Comparison of ENCODE assay signal across 8 cellular contexts in the genomic region with DNA sequence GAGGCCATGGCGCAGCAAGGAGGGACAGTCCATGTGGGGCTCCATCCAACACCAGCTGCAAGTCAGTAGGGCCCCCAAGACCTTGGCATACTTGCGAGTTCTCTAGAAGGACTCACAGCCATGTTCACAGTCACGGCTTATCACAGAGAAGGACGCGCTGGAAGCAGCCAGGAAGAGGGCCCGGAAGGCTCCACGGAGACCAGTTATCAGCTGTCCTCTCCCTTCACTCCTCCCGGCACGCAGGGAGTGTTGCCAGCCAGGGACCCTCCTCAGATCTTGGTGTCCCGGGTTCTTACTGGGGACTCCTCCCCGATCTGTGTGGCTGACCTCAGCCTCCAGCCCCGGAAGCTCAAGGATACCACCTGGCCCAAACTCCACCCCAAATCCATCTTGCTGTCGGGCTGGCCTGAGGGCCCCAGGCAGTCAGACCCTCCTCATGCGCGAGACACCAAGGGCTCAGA.
DNase-seq lines count a peak whose midpoint lies in the region; ATAC-seq and TF ChIP-seq lines count a peak whose summit lies in the region.
"Had no signal": no experiment of that assay in that cellular context is flagged by ENCODE, and none has a peak within 500 bp of the region (broad histone marks: within the 10 kb centered on the region; RNA-seq: fewer than 3 reads in every experiment).

No MANE protein-coding gene starts in this region.

- no peak overlapping the region for H3K9ac ChIP-seq in colonic mucosa (ENCODE audit: low read depth in 2 of 2, low read length in 2 of 2)
- no peak overlapping the region for H3K9ac ChIP-seq in liver (ENCODE audit: low read depth in 1 of 2, low read length in 2 of 2)

- TF ChIP-seq CTCF in colonic mucosa (IDR thresholded peaks at IDR 0.05) (no peak), liver (IDR thresholded peaks at IDR 0.05; ENCODE audit: low read depth, low read length, missing input control) (no peak), suprapubic skin (IDR thresholded peaks at IDR 0.05) (no peak), GM10266 (IDR thresholded peaks at IDR 0.05; ENCODE audit: control insufficient read depth, insufficient read depth, low read depth, missing control alignments) (no peak)

- no peak for TF ChIP-seq POLR2A in suprapubic skin (IDR thresholded peaks at IDR 0.05)

- WGBS in liver = 62% methylated on average over 15 of the region's 15 CpGs
- WGBS in suprapubic skin = 48% methylated on average over 14 of the region's 15 CpGs

- intact Hi-C loops in colonic mucosa (cut with DNase I) = no loop called here

- no peak overlapping the region for H3K4me3 ChIP-seq in colonic mucosa
- H3K4me3 ChIP-seq in liver (ENCODE audit: low read depth in 1 of 3, low read length in 3 of 3) = peak overlapping the region in 2 of 3 donors; percentile 42 to 47
- H3K4me3 ChIP-seq in suprapubic skin = peak overlapping the region; percentile 39

- H3K9me3 ChIP-seq in colonic mucosa = no peaks in the 10 kb centered on the region
- H3K9me3 ChIP-seq in liver (ENCODE audit: control insufficient read depth in 4 of 4, low read length in 3 of 4) = no peaks in the 10 kb centered on the region
- H3K9me3 ChIP-seq in suprapubic skin = no peaks in the 10 kb centered on the region

- H3K4me1 ChIP-seq in colonic mucosa (no peaks in the 10 kb centered on the region), liver (ENCODE audit: control insufficient read depth in 4 of 4, insufficient read depth in 4 of 4, low read length in 3 of 4) (peaks cover 0 to 8% (median 4%) of the 10 kb centered on the region in 4 donors), suprapubic skin (peaks cover 10% of the 10 kb centered on the region)

- TF ChIP-seq RAD21 in liver (IDR thresholded peaks at IDR 0.05) = no peak

- no peak overlapping the region for H3K27ac ChIP-seq in colonic mucosa
- peak overlapping the region in 1 of 2 donors; percentile 31 for H3K27ac ChIP-seq in liver (ENCODE audit: low read depth in 1 of 2, low read length in 2 of 2)
- peak overlapping the region; percentile 27 for H3K27ac ChIP-seq in suprapubic skin

- H3K36me3 ChIP-seq in colonic mucosa = no peaks in the 10 kb centered on the region
- H3K36me3 ChIP-seq in liver (ENCODE audit: control insufficient read depth in 4 of 4, insufficient read depth in 3 of 4, low read depth in 1 of 4, low read length in 3 of 4) = no peaks in the 10 kb centered on the region
- H3K36me3 ChIP-seq in suprapubic skin = no peaks in the 10 kb centered on the region

- no peak for ATAC-seq in HG03039 (IDR thresholded peaks at IDR 0.05; ENCODE audit: unreplicated experiment)

- H3K27me3 ChIP-seq in colonic mucosa (no peaks in the 10 kb centered on the region), liver (ENCODE audit: control insufficient read depth in 4 of 4, insufficient read depth in 4 of 4, low read length in 3 of 4) (no peaks in the 10 kb centered on the region), suprapubic skin (no peaks in the 10 kb centered on the region)

- TF ChIP-seq EP300 in suprapubic skin (IDR thresholded peaks at IDR 0.05) = no peak

- DNase-seq in Kasumi-1 (lab: John Stamatoyannopoulos, UW) (peak; percentile 25 to 36), colonic mucosa (peak; percentile 26), suprapubic skin (ENCODE audit: low spot score in 2 of 2) (no peak), NCI-H510A treated with DMSO at 0.1 percent for 48 hours (lab: John Stamatoyannopoulos, UW) (no peak), GM10266 (ENCODE audit: extremely low spot score) (no peak)
- DNase-seq: NCI-H1930 had no signal

TF ChIP-seq in liver, 16 proteins besides CTCF, POLR2A, EP300 and RAD21:
- no peak for TF ChIP-seq SP1 (IDR thresholded peaks at IDR 0.05)
- TF ChIP-seq EGR1 (IDR thresholded peaks at IDR 0.05; ENCODE audit: low read depth in 2 of 2) = no peak
- no peak for TF ChIP-seq GABPA (IDR thresholded peaks at IDR 0.05 in 1 of 2, conservative IDR thresholded peaks at IDR 0.05 in 1 of 2)
- TF ChIP-seq, protein P1, sequence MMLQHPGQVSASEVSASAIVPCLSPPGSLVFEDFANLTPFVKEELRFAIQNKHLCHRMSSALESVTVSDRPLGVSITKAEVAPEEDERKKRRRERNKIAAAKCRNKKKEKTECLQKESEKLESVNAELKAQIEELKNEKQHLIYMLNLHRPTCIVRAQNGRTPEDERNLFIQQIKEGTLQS (IDR thresholded peaks at IDR 0.05) = no peak
- TF ChIP-seq, protein P2, sequence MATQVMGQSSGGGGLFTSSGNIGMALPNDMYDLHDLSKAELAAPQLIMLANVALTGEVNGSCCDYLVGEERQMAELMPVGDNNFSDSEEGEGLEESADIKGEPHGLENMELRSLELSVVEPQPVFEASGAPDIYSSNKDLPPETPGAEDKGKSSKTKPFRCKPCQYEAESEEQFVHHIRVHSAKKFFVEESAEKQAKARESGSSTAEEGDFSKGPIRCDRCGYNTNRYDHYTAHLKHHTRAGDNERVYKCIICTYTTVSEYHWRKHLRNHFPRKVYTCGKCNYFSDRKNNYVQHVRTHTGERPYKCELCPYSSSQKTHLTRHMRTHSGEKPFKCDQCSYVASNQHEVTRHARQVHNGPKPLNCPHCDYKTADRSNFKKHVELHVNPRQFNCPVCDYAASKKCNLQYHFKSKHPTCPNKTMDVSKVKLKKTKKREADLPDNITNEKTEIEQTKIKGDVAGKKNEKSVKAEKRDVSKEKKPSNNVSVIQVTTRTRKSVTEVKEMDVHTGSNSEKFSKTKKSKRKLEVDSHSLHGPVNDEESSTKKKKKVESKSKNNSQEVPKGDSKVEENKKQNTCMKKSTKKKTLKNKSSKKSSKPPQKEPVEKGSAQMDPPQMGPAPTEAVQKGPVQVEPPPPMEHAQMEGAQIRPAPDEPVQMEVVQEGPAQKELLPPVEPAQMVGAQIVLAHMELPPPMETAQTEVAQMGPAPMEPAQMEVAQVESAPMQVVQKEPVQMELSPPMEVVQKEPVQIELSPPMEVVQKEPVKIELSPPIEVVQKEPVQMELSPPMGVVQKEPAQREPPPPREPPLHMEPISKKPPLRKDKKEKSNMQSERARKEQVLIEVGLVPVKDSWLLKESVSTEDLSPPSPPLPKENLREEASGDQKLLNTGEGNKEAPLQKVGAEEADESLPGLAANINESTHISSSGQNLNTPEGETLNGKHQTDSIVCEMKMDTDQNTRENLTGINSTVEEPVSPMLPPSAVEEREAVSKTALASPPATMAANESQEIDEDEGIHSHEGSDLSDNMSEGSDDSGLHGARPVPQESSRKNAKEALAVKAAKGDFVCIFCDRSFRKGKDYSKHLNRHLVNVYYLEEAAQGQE (IDR thresholded peaks at IDR 0.05) = no peak
- TF ChIP-seq HNF4G (IDR thresholded peaks at IDR 0.05) = no peak
- no peak for TF ChIP-seq FOXA1 (IDR thresholded peaks at IDR 0.05)
- no peak for TF ChIP-seq YY1 (IDR thresholded peaks at IDR 0.05)
- no peak for TF ChIP-seq RXRA (IDR thresholded peaks at IDR 0.05)
- no peak for TF ChIP-seq HNF4A (conservative IDR thresholded peaks at IDR 0.05)
- TF ChIP-seq NR2F2 (IDR thresholded peaks at IDR 0.05) = no peak
- TF ChIP-seq TAF1 (conservative IDR thresholded peaks at IDR 0.05) = no peak
- no peak for TF ChIP-seq FOXA2 (IDR thresholded peaks at IDR 0.05)
- TF ChIP-seq, protein P3, sequence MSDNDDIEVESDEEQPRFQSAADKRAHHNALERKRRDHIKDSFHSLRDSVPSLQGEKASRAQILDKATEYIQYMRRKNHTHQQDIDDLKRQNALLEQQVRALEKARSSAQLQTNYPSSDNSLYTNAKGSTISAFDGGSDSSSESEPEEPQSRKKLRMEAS (IDR thresholded peaks at IDR 0.05) = no peak
- no peak for TF ChIP-seq JUND (IDR thresholded peaks at IDR 0.05)
- TF ChIP-seq, protein P4, sequence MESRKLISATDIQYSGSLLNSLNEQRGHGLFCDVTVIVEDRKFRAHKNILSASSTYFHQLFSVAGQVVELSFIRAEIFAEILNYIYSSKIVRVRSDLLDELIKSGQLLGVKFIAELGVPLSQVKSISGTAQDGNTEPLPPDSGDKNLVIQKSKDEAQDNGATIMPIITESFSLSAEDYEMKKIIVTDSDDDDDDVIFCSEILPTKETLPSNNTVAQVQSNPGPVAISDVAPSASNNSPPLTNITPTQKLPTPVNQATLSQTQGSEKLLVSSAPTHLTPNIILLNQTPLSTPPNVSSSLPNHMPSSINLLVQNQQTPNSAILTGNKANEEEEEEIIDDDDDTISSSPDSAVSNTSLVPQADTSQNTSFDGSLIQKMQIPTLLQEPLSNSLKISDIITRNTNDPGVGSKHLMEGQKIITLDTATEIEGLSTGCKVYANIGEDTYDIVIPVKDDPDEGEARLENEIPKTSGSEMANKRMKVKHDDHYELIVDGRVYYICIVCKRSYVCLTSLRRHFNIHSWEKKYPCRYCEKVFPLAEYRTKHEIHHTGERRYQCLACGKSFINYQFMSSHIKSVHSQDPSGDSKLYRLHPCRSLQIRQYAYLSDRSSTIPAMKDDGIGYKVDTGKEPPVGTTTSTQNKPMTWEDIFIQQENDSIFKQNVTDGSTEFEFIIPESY (IDR thresholded peaks at IDR 0.05) = no peak

Comparison
In these comparisons a context has a peak if more than half of its experiments do, and no peak if none do; other contexts are left out.
1. DNase-seq: peak in Kasumi-1 (2 of 2) and colonic mucosa (single experiment); none in suprapubic skin (0 of 2), NCI-H510A treated with DMSO at 0.1 percent for 48 hours (single experiment) and GM10266 (single experiment).